1 cellular context compared by ENCODE assay signal in genomic region chr3:35524851-35525250, GRCh38.
TF ChIP-seq lines count a peak whose summit lies in the region.

No MANE protein-coding gene starts in this region.

TF ChIP-seq in HepG2, 621 proteins besides CTCF, POLR2A, EP300 and RAD21 (continued from another document):
- TF ChIP-seq CEBPZ (IDR thresholded peaks at IDR 0.05; ENCODE audit: low read length) (no peak), BRF2 (CRISPR knock-in tag; IDR thresholded peaks at IDR 0.05) (no peak), KAT2B (IDR thresholded peaks at IDR 0.05; ENCODE audit: borderline replicate concordance, low read depth, low read length) (no peak), ZNF501 (CRISPR knock-in tag; IDR thresholded peaks at IDR 0.05) (no peak), ZBTB14 (CRISPR knock-in tag; IDR thresholded peaks at IDR 0.05) (no peak), CHCHD3 (CRISPR knock-in tag; IDR thresholded peaks at IDR 0.05) (no peak), ZNF878 (CRISPR knock-in tag; IDR thresholded peaks at IDR 0.05) (no peak)
